In genomic region chr4:153950100-153950979, GRCh38 we compare ENCODE assay signal across 1 cellular context.
A peak's percentile ranks its signal among the peaks of the same experiment; 100 is the strongest.
TF ChIP-seq lines count a peak whose summit lies in the region.

No MANE protein-coding gene starts in this region.

TF ChIP-seq in K562, 482 proteins besides CTCF, POLR2A, EP300 and RAD21 (continued from another document):
- TF ChIP-seq, protein P1, sequence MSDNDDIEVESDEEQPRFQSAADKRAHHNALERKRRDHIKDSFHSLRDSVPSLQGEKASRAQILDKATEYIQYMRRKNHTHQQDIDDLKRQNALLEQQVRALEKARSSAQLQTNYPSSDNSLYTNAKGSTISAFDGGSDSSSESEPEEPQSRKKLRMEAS (CRISPR knock-in tag; IDR thresholded peaks at IDR 0.05), result no peak
- no peak for TF ChIP-seq KLF13 (tag; IDR thresholded peaks at IDR 0.05; ENCODE audit: borderline replicate concordance, low read depth)
- TF ChIP-seq BCOR (IDR thresholded peaks at IDR 0.05), result no peak
- TF ChIP-seq NFIC (IDR thresholded peaks at IDR 0.05), result peak; percentile 46
- no peak for TF ChIP-seq SP2 (IDR thresholded peaks at IDR 0.05; ENCODE audit: extremely low read depth, low read depth, low read length, poor library complexity, severe bottlenecking)
- no peak for TF ChIP-seq MEF2A (IDR thresholded peaks at IDR 0.05; ENCODE audit: control insufficient read depth, low read depth, low read length)
- TF ChIP-seq SLC30A9 (CRISPR knock-in tag; IDR thresholded peaks at IDR 0.05), result no peak
- TF ChIP-seq MAFK (IDR thresholded peaks at IDR 0.05; ENCODE audit: low read length), result no peak
- TF ChIP-seq CCNT2 (IDR thresholded peaks at IDR 0.05; ENCODE audit: borderline replicate concordance, extremely low read depth, insufficient read length, low read depth, low read length), result peak; percentile 38
